ENCODE assay signal across 28 cellular contexts in the genomic region with DNA sequence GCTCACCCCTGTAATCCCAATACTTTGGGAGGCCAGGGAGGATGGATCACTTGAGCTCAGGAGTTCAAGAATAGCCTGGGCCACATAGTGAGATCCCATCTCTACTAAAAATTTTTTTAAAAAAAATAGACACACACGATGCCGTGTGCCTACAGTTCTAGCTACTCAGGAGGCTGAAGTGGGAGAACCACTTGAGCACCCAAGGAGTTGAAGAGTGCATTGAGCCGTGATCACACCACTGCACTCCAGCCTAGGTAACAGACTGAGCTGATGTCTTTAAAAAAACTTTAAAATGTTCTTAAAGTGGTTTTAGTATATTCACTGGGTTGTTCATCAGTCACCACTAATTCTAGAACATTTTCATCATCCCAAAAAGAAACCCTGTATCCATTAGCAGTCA.
"Had no signal": no experiment of that assay in that cellular context is flagged by ENCODE, and none has a peak within 500 bp of the region (broad histone marks: within the 10 kb centered on the region; RNA-seq: fewer than 3 reads in every experiment).

No MANE protein-coding gene starts in this region.

- H3K4me3 ChIP-seq: breast epithelium, SJCRH30 had no signal

- H3K36me3 ChIP-seq: breast epithelium, SJCRH30 had no signal

- H3K9me3 ChIP-seq: breast epithelium, SJCRH30 had no signal

- ATAC-seq: activated T-cell treated with anti-CD3 and anti-CD28 coated beads, Interleukin-2, amount 50 U/mL, for 72 hours; Panc1; Right ventricle myocardium inferior; SK-N-SH treated with all-trans-retinoic acid at 6 μM for 48 hours had no signal

- H3K27ac ChIP-seq: breast epithelium, SJCRH30 had no signal

- H3K4me1 ChIP-seq: breast epithelium, SJCRH30 had no signal

- DNase-seq: activated B cell treated with CpG ODN at 0.5 μM for 24 hours; activated CD4-positive, alpha-beta memory T cell treated with anti-CD3 and anti-CD28 coated beads for 36 hours; activated CD4-positive, alpha-beta T cell treated with anti-CD3 and anti-CD28 coated beads for 1 hour; activated CD4-positive, alpha-beta T cell treated with anti-CD3 and anti-CD28 coated beads, Interleukin-2, amount 10 ng/mL, durations not matched to agents 24 days and 14 days; activated CD8-positive, alpha-beta memory T cell treated with anti-CD3 and anti-CD28 coated beads for 24 hours; activated naive CD4-positive, alpha-beta T cell; activated T-cell treated with anti-CD3 and anti-CD28 coated beads, Interleukin-2, amount 50 U/mL, for 72 hours; aorta; caudate nucleus; Kasumi-1; KBM-7; NCI-H1105 treated with DMSO at 0.1 percent for 48 hours; NCI-H1436 treated with DMSO at 0.1 percent for 48 hours; NCI-H187; NCI-H2081; NCI-H2171; NCI-H2227 treated with DMSO at 0.1 percent for 48 hours; NCI-H510A; NCI-H526 treated with DMSO at 0.1 percent for 48 hours; NCI-H82; OCI-M1; RPMI8226; SJCRH30; SW 1271 had no signal

- H3K27me3 ChIP-seq: breast epithelium, SJCRH30 had no signal
